In the genomic region with DNA sequence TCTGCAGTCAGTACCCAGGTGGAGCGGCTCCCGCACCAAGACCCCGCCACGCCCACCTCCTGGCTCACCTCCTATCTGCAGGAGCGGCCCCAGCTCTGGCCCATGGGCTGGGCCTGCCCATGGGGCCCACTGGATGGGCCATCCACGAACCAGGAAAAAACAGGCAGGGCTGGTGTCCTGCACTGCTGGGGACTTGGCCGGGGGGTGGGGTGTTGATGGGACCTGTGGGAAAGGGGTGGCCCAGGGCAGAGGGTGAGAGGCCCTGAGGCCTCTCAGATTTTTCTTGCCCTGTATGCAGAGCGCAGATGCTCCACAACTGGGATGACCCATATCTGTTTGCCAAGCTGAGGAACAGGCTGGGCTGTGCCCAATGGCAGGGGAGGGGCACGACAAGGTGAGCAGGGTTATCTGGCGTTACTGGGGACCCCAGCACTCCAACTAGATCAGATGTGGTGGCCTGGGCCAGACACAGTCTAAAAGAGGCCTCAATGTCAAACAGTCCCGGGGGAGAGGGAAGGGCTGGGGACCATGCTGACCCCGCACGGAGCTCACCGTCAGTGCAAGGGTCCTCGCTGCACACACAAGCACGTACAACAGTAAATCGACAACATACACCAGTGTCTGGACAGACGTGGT, we compare ENCODE assay signal across 16 cellular contexts. TPM values are rescaled to one million over a fixed set of nuclear protein-coding genes. Genes with fewer than 3 reads are reported as not detected.
DNase-seq lines count a peak whose midpoint lies in the region; ATAC-seq and TF ChIP-seq lines count a peak whose summit lies in the region.
"Had no signal": no experiment of that assay in that cellular context is flagged by ENCODE, and none has a peak within 500 bp of the region (broad histone marks: within the 10 kb centered on the region; RNA-seq: fewer than 3 reads in every experiment).

No MANE protein-coding gene starts in this region.

- H3K9ac ChIP-seq in colonic mucosa (ENCODE audit: low read depth in 2 of 2, low read length in 2 of 2): peak overlapping the region in 1 of 2 donors; percentile 34

- H3K36me3 Mint-ChIP-seq in activated CD4-positive, alpha-beta T cell treated with anti-CD3 and anti-CD28 coated beads, Interleukin-2, amount 10 ng/mL, durations not matched to agents 24 days and 14 days (ENCODE audit: low read depth): peaks cover 12% of the 10 kb centered on the region
- peaks cover 10% of the 10 kb centered on the region for H3K36me3 Mint-ChIP-seq in activated naive CD8-positive, alpha-beta T cell treated with anti-CD3 and anti-CD28 coated beads, Interleukin-2, amount 50 U/mL, for 24 hours (ENCODE audit: low read depth)
- peaks cover 13% of the 10 kb centered on the region for H3K36me3 Mint-ChIP-seq in stimulated activated memory B cell treated with anti-CD40 and anti-IgM and Interleukin-4, amounts not matched to agents 10 μg/mL and 1 μg/mL and 100 μg/mL, for 72 hours

- no peak for DNase-seq in activated CD4-positive, alpha-beta T cell treated with anti-CD3 and anti-CD28 coated beads, Interleukin-2, amount 10 ng/mL, durations not matched to agents 24 days and 14 days
- DNase-seq in activated CD4-positive, alpha-beta T cell treated with anti-CD3 and anti-CD28 coated beads for 48 hours: no peak
- DNase-seq in activated naive CD8-positive, alpha-beta T cell treated with anti-CD3 and anti-CD28 coated beads, Interleukin-2, amount 50 U/mL, for 24 hours: no peak
- DNase-seq in right lobe of liver (peak in 2 of 3 donors; percentile 21 to 49), colonic mucosa (no peak)
- no peak for DNase-seq in stimulated activated CD4-positive, alpha-beta T cell treated with anti-CD3 and anti-CD28 coated beads, Interleukin-15, amount 100 ng/mL, for 24 hours
- DNase-seq: activated naive CD4-positive, alpha-beta T cell; Calu3; caudate nucleus had no signal

- H3K4me1 ChIP-seq in right lobe of liver (peaks cover 3 to 48% (median 33%) of the 10 kb centered on the region in 4 donors), colonic mucosa (peaks cover 10% of the 10 kb centered on the region)

- H3K27me3 ChIP-seq in right lobe of liver: no peaks in the 10 kb centered on the region
- no peaks in the 10 kb centered on the region for H3K27me3 ChIP-seq in colonic mucosa
- H3K27me3 ChIP-seq: gastroesophageal sphincter, suprapubic skin had no signal

- intact Hi-C loops in activated CD4-positive, alpha-beta T cell treated with anti-CD3 and anti-CD28 coated beads, Interleukin-2, amount 10 ng/mL, durations not matched to agents 24 days and 14 days (cut with micrococcal nuclease): no loop called here
- intact Hi-C loops in right lobe of liver (cut with DNase I): no loop called here
- intact Hi-C loops in colonic mucosa (cut with DNase I): no loop called here

- H3K27me3 Mint-ChIP-seq in activated CD4-positive, alpha-beta T cell treated with anti-CD3 and anti-CD28 coated beads, Interleukin-2, amount 10 ng/mL, durations not matched to agents 24 days and 14 days: no peaks in the 10 kb centered on the region
- H3K27me3 Mint-ChIP-seq in activated naive CD8-positive, alpha-beta T cell treated with anti-CD3 and anti-CD28 coated beads, Interleukin-2, amount 50 U/mL, for 24 hours: no peaks in the 10 kb centered on the region
- H3K27me3 Mint-ChIP-seq in stimulated activated memory B cell treated with anti-CD40 and anti-IgM and Interleukin-4, amounts not matched to agents 10 μg/mL and 1 μg/mL and 100 μg/mL, for 72 hours: no peaks in the 10 kb centered on the region

- peaks cover 0 to 5% (median 4%) of the 10 kb centered on the region in 4 donors for H3K36me3 ChIP-seq in right lobe of liver
- peaks cover 5% of the 10 kb centered on the region for H3K36me3 ChIP-seq in colonic mucosa

- WGBS in right lobe of liver (ENCODE audit: insufficient coverage, low coverage, low lambda C conversion rate, missing lambda C conversion rate): no CpG with 5 or more reads among the region's 18 CpGs

- H3K27ac Mint-ChIP-seq in activated CD4-positive, alpha-beta T cell treated with anti-CD3 and anti-CD28 coated beads, Interleukin-2, amount 10 ng/mL, durations not matched to agents 24 days and 14 days: peak overlapping the region; percentile 70
- no peak overlapping the region for H3K27ac Mint-ChIP-seq in activated naive CD8-positive, alpha-beta T cell treated with anti-CD3 and anti-CD28 coated beads, Interleukin-2, amount 50 U/mL, for 24 hours
- H3K27ac Mint-ChIP-seq in stimulated activated memory B cell treated with anti-CD40 and anti-IgM and Interleukin-4, amounts not matched to agents 10 μg/mL and 1 μg/mL and 100 μg/mL, for 72 hours: peak overlapping the region; percentile 88

- H3K9me3 ChIP-seq in right lobe of liver: no peaks in the 10 kb centered on the region
- H3K9me3 ChIP-seq in colonic mucosa: no peaks in the 10 kb centered on the region
- H3K9me3 ChIP-seq: gastroesophageal sphincter, suprapubic skin had no signal

- TF ChIP-seq CTCF in right lobe of liver (IDR thresholded peaks at IDR 0.05) (no peak), colonic mucosa (IDR thresholded peaks at IDR 0.05) (no peak)

- peak overlapping the region; percentile 55 for H3K4me3 Mint-ChIP-seq in activated CD4-positive, alpha-beta T cell treated with anti-CD3 and anti-CD28 coated beads, Interleukin-2, amount 10 ng/mL, durations not matched to agents 24 days and 14 days
- H3K4me3 Mint-ChIP-seq in activated naive CD8-positive, alpha-beta T cell treated with anti-CD3 and anti-CD28 coated beads, Interleukin-2, amount 50 U/mL, for 24 hours: peak overlapping the region; percentile 12
- H3K4me3 Mint-ChIP-seq in stimulated activated memory B cell treated with anti-CD40 and anti-IgM and Interleukin-4, amounts not matched to agents 10 μg/mL and 1 μg/mL and 100 μg/mL, for 72 hours: peak overlapping the region; percentile 22

- no peak for TF ChIP-seq POLR2A in right lobe of liver (IDR thresholded peaks at IDR 0.05)

- no peak for ATAC-seq in activated naive CD8-positive, alpha-beta T cell treated with anti-CD3 and anti-CD28 coated beads, Interleukin-2, amount 50 U/mL, for 24 hours
- ATAC-seq in right lobe of liver (no peak), GM19467 (IDR thresholded peaks at IDR 0.05; ENCODE audit: unreplicated experiment) (no peak)
- ATAC-seq in stimulated activated memory B cell treated with anti-CD40 and anti-IgM and Interleukin-4, amounts not matched to agents 10 μg/mL and 1 μg/mL and 100 μg/mL, for 72 hours: no peak
- ATAC-seq: gastroesophageal sphincter had no signal

- H3K4me1 Mint-ChIP-seq in activated CD4-positive, alpha-beta T cell treated with anti-CD3 and anti-CD28 coated beads, Interleukin-2, amount 10 ng/mL, durations not matched to agents 24 days and 14 days: peaks cover 9% of the 10 kb centered on the region
- peaks cover 7% of the 10 kb centered on the region for H3K4me1 Mint-ChIP-seq in activated naive CD8-positive, alpha-beta T cell treated with anti-CD3 and anti-CD28 coated beads, Interleukin-2, amount 50 U/mL, for 24 hours
- H3K4me1 Mint-ChIP-seq in stimulated activated memory B cell treated with anti-CD40 and anti-IgM and Interleukin-4, amounts not matched to agents 10 μg/mL and 1 μg/mL and 100 μg/mL, for 72 hours: peaks cover 22% of the 10 kb centered on the region

- H3K27ac ChIP-seq in right lobe of liver (no peak overlapping the region), colonic mucosa (no peak overlapping the region)
- H3K27ac ChIP-seq: gastroesophageal sphincter, SK-N-MC had no signal

- no peak overlapping the region for H3K4me3 ChIP-seq in right lobe of liver
- no peak overlapping the region for H3K4me3 ChIP-seq in colonic mucosa
- H3K4me3 ChIP-seq: gastroesophageal sphincter, SK-N-MC, suprapubic skin had no signal

- H3K9me3 Mint-ChIP-seq in activated CD4-positive, alpha-beta T cell treated with anti-CD3 and anti-CD28 coated beads, Interleukin-2, amount 10 ng/mL, durations not matched to agents 24 days and 14 days: no peaks in the 10 kb centered on the region
- H3K9me3 Mint-ChIP-seq in activated naive CD8-positive, alpha-beta T cell treated with anti-CD3 and anti-CD28 coated beads, Interleukin-2, amount 50 U/mL, for 24 hours: no peaks in the 10 kb centered on the region
- H3K9me3 Mint-ChIP-seq in stimulated activated memory B cell treated with anti-CD40 and anti-IgM and Interleukin-4, amounts not matched to agents 10 μg/mL and 1 μg/mL and 100 μg/mL, for 72 hours: no peaks in the 10 kb centered on the region

RNA-seq across cellular contexts. Expression of a gene that starts 2.6 kb away (rescaled TPM):
- total RNA-seq in activated CD4-positive, alpha-beta T cell treated with anti-CD3 and anti-CD28 coated beads, Interleukin-2, amount 10 ng/mL, durations not matched to agents 24 days and 14 days: 302 and 304 TPM in 2 replicates
- 10 to 100 TPM; 26.7 to 64.4 (median 32.8) TPM for total RNA-seq in right lobe of liver
- 10 to 100 TPM; 65.6 to 74.4 TPM for total RNA-seq in colonic mucosa

RNA-seq across cellular contexts. Expression of a gene that starts 39.5 kb away (rescaled TPM):
- 46.8 and 47.4 TPM in 2 replicates for total RNA-seq in activated CD4-positive, alpha-beta T cell treated with anti-CD3 and anti-CD28 coated beads, Interleukin-2, amount 10 ng/mL, durations not matched to agents 24 days and 14 days
- 10 to 100 TPM; 26.0 to 56.4 (median 47.8) TPM for total RNA-seq in right lobe of liver
- total RNA-seq in colonic mucosa: 100 to 1,000 TPM in 1 of 2 donors, 10 to 100 TPM in 1; 43.6 to 133 TPM

RNA-seq across cellular contexts. Expression of a gene that starts 39.7 kb away (rescaled TPM):
- 13.8 and 17.9 TPM in 2 replicates for total RNA-seq in activated CD4-positive, alpha-beta T cell treated with anti-CD3 and anti-CD28 coated beads, Interleukin-2, amount 10 ng/mL, durations not matched to agents 24 days and 14 days
- total RNA-seq in right lobe of liver: 10 to 100 TPM; 15.1 to 19.0 (median 16.6) TPM
- total RNA-seq in colonic mucosa: 10 to 100 TPM; 17.8 to 43.5 TPM

RNA-seq across cellular contexts. Expression of a gene that starts 54.6 kb away (rescaled TPM):
- total RNA-seq in activated CD4-positive, alpha-beta T cell treated with anti-CD3 and anti-CD28 coated beads, Interleukin-2, amount 10 ng/mL, durations not matched to agents 24 days and 14 days: 0.09 and 0.14 TPM in 2 replicates
- total RNA-seq in right lobe of liver (not detected), colonic mucosa (under 1 TPM; 0.11 to 0.22 TPM)
- total RNA-seq: Calu3, gastroesophageal sphincter, LHCN-M2, NCI-H460, suprapubic skin had no signal

Comparison
In these comparisons a context has a peak if more than half of its experiments do, and no peak if none do; other contexts are left out.
1. DNase-seq: peak in right lobe of liver (2 of 3); none in activated CD4-positive, alpha-beta T cell treated with anti-CD3 and anti-CD28 coated beads, Interleukin-2, amount 10 ng/mL, durations not matched to agents 24 days and 14 days (single experiment), activated CD4-positive, alpha-beta T cell treated with anti-CD3 and anti-CD28 coated beads for 48 hours (single experiment), activated naive CD8-positive, alpha-beta T cell treated with anti-CD3 and anti-CD28 coated beads, Interleukin-2, amount 50 U/mL, for 24 hours (single experiment), stimulated activated CD4-positive, alpha-beta T cell treated with anti-CD3 and anti-CD28 coated beads, Interleukin-15, amount 100 ng/mL, for 24 hours (single experiment) and colonic mucosa (single experiment).
2. Peak in every context shown above with its lines, with median percentiles within 50 percentile points of each other: H3K4me3 Mint-ChIP-seq.